21 cellular contexts compared by ENCODE assay signal in genomic region chr18:28079883-28080282, GRCh38.
A peak's percentile ranks its signal among the peaks of the same experiment; 100 is the strongest.
DNase-seq lines count a peak whose midpoint lies in the region; ATAC-seq, FAIRE-seq and TF ChIP-seq lines count a peak whose summit lies in the region.
"Had no signal": no experiment of that assay in that cellular context is flagged by ENCODE, and none has a peak within 500 bp of the region (broad histone marks: within the 10 kb centered on the region; RNA-seq: fewer than 3 reads in every experiment).

No MANE protein-coding gene starts in this region.

- intact Hi-C loops in left ventricle myocardium inferior (cut with micrococcal nuclease) = no loop called here
- intact Hi-C loops in right cardiac atrium (cut with DNase I) = no loop called here
- intact Hi-C loops in lower lobe of right lung (cut with DNase I) = no loop called here

- no peak for ATAC-seq in right cardiac atrium
- ATAC-seq in lower lobe of right lung = no peak
- ATAC-seq: GM12878 had no signal

- TF ChIP-seq CTCF in left ventricle myocardium inferior (IDR thresholded peaks at IDR 0.05; ENCODE audit: borderline replicate concordance) = no peak
- no peak for TF ChIP-seq CTCF in astrocyte (IDR thresholded peaks at IDR 0.05; ENCODE audit: insufficient read depth, low read depth, low read length)
- TF ChIP-seq CTCF in mesothelial cell of epicardium (IDR thresholded peaks at IDR 0.05; ENCODE audit: unreplicated experiment) = no peak
- no peak for TF ChIP-seq CTCF in lower lobe of right lung (IDR thresholded peaks at IDR 0.05)

- H3K9me3 Mint-ChIP-seq in astrocyte (ENCODE audit: unreplicated experiment) (no peaks in the 10 kb centered on the region), mesothelial cell of epicardium (no peaks in the 10 kb centered on the region)

- no peaks in the 10 kb centered on the region for H3K36me3 ChIP-seq in left ventricle myocardium inferior
- H3K36me3 ChIP-seq in astrocyte (ENCODE audit: insufficient read depth, low read length) = no peaks in the 10 kb centered on the region
- no peaks in the 10 kb centered on the region for H3K36me3 ChIP-seq in lower lobe of right lung
- H3K36me3 ChIP-seq: BE2C, Peyer's patch had no signal

- H3K4me3 ChIP-seq in left ventricle myocardium inferior = no peak overlapping the region
- no peak overlapping the region for H3K4me3 ChIP-seq in right cardiac atrium (ENCODE audit: low read length)
- no peak overlapping the region for H3K4me3 ChIP-seq in astrocyte (ENCODE audit: insufficient read depth, low read depth, low read length)
- H3K4me3 ChIP-seq in lower lobe of right lung = no peak overlapping the region
- H3K4me3 ChIP-seq: GM12878, Peyer's patch had no signal

- H3K36me3 Mint-ChIP-seq in astrocyte (ENCODE audit: low read depth, unreplicated experiment) (peaks cover 2% of the 10 kb centered on the region), mesothelial cell of epicardium (no peaks in the 10 kb centered on the region)
- H3K36me3 Mint-ChIP-seq: CD4-positive, CD25-positive, alpha-beta regulatory T cell had no signal

- H3K4me1 Mint-ChIP-seq in astrocyte (ENCODE audit: low read depth, unreplicated experiment) = peaks cover 79% of the 10 kb centered on the region
- H3K4me1 Mint-ChIP-seq in mesothelial cell of epicardium = peaks cover 35% of the 10 kb centered on the region
- H3K4me1 Mint-ChIP-seq: CD4-positive, CD25-positive, alpha-beta regulatory T cell had no signal

- peaks cover 10% of the 10 kb centered on the region for H4K20me1 ChIP-seq in astrocyte (ENCODE audit: insufficient read depth, low read length)

- H3K9me3 ChIP-seq in left ventricle myocardium inferior (replicated peaks) = no peaks in the 10 kb centered on the region
- H3K9me3 ChIP-seq in right cardiac atrium (ENCODE audit: control insufficient read depth, low read length) = no peaks in the 10 kb centered on the region
- H3K9me3 ChIP-seq in astrocyte (ENCODE audit: insufficient read depth, low read depth, low read length) = no peaks in the 10 kb centered on the region
- H3K9me3 ChIP-seq in lower lobe of right lung = no peaks in the 10 kb centered on the region
- H3K9me3 ChIP-seq: BE2C, Caco-2, Peyer's patch had no signal

- H3K79me2 ChIP-seq in astrocyte (ENCODE audit: insufficient read depth, low read length) = peaks cover 98% of the 10 kb centered on the region

- no peak for FAIRE-seq in astrocyte (lab: Jason Lieb, UNC)
- FAIRE-seq: GM12878, GM19239 had no signal

- no peaks in the 10 kb centered on the region for H3K27me3 ChIP-seq in left ventricle myocardium inferior (ENCODE audit: low read depth)
- H3K27me3 ChIP-seq in right cardiac atrium (ENCODE audit: control insufficient read depth, insufficient read depth) = no peaks in the 10 kb centered on the region
- H3K27me3 ChIP-seq in astrocyte (ENCODE audit: insufficient read depth, low read length) = no peaks in the 10 kb centered on the region
- no peaks in the 10 kb centered on the region for H3K27me3 ChIP-seq in lower lobe of right lung (ENCODE audit: low read depth)
- H3K27me3 ChIP-seq: BE2C, Peyer's patch had no signal

- no peak for DNase-seq in left ventricle myocardium inferior
- no peak for DNase-seq in right cardiac atrium
- DNase-seq in astrocyte (ENCODE audit: low read depth) = no peak
- no peak for DNase-seq in mesothelial cell of epicardium (ENCODE audit: low spot score in 2 of 2, unreplicated experiment in 2 of 2)
- DNase-seq in NK-92 (lab: John Stamatoyannopoulos, UW; ENCODE audit: unreplicated experiment) = no peak
- no peak for DNase-seq in lower lobe of right lung
- no peak for DNase-seq in AG20443 (ENCODE audit: low spot score)
- DNase-seq in activated T-cell treated with anti-CD3 and anti-CD28 coated beads for 4 hours = no peak
- DNase-seq: 8988T; BE2C; Caco-2; CD4-positive, CD25-positive, alpha-beta regulatory T cell; NCI-H1436 treated with DMSO at 0.1 percent for 48 hours; NCI-H2029; NCI-H2171; NCI-H526; Peyer's patch; Right ventricle myocardium superior had no signal

- no peak overlapping the region for H2AFZ ChIP-seq in astrocyte (ENCODE audit: low read depth, low read length)

- H3K4me2 ChIP-seq in astrocyte (ENCODE audit: low read length) = no peak overlapping the region
- H3K4me2 ChIP-seq: KMS-11 had no signal

- H3K9ac ChIP-seq in astrocyte (ENCODE audit: low read length) = no peak overlapping the region
- H3K9ac ChIP-seq: KMS-11 had no signal

- H3K4me3 Mint-ChIP-seq in astrocyte (ENCODE audit: unreplicated experiment) = no peak overlapping the region
- H3K4me3 Mint-ChIP-seq in mesothelial cell of epicardium = no peak overlapping the region
- H3K4me3 Mint-ChIP-seq: CD4-positive, CD25-positive, alpha-beta regulatory T cell had no signal

- H3K27ac Mint-ChIP-seq in astrocyte (ENCODE audit: unreplicated experiment) = peak overlapping the region; percentile 75
- H3K27ac Mint-ChIP-seq in mesothelial cell of epicardium = peak overlapping the region; percentile 41
- H3K27ac Mint-ChIP-seq: CD4-positive, CD25-positive, alpha-beta regulatory T cell had no signal

- H3K27me3 Mint-ChIP-seq in astrocyte (ENCODE audit: low read depth, unreplicated experiment) (no peaks in the 10 kb centered on the region), mesothelial cell of epicardium (ENCODE audit: low read depth) (peaks cover 1% of the 10 kb centered on the region)
- H3K27me3 Mint-ChIP-seq: CD4-positive, CD25-positive, alpha-beta regulatory T cell had no signal

- WGBS in right cardiac atrium = 83% methylated on average over 2 of the region's 2 CpGs

- H3K27ac ChIP-seq in left ventricle myocardium inferior (replicated peaks) = peak overlapping the region; percentile 27
- no peak overlapping the region for H3K27ac ChIP-seq in right cardiac atrium (ENCODE audit: low read length)
- H3K27ac ChIP-seq in astrocyte (ENCODE audit: low read depth, low read length) = no peak overlapping the region
- no peak overlapping the region for H3K27ac ChIP-seq in lower lobe of right lung
- H3K27ac ChIP-seq: KMS-11, Peyer's patch had no signal

- peaks cover 75% of the 10 kb centered on the region for H3K4me1 ChIP-seq in left ventricle myocardium inferior
- H3K4me1 ChIP-seq in right cardiac atrium (ENCODE audit: control insufficient read depth, insufficient read depth, low read length) = no peaks in the 10 kb centered on the region
- H3K4me1 ChIP-seq in astrocyte (ENCODE audit: insufficient read depth, low read length) = peaks cover 31% of the 10 kb centered on the region
- no peaks in the 10 kb centered on the region for H3K4me1 ChIP-seq in lower lobe of right lung
- H3K4me1 ChIP-seq: Peyer's patch had no signal
